ENCODE assay signal across 8 cellular contexts in the genomic region with DNA sequence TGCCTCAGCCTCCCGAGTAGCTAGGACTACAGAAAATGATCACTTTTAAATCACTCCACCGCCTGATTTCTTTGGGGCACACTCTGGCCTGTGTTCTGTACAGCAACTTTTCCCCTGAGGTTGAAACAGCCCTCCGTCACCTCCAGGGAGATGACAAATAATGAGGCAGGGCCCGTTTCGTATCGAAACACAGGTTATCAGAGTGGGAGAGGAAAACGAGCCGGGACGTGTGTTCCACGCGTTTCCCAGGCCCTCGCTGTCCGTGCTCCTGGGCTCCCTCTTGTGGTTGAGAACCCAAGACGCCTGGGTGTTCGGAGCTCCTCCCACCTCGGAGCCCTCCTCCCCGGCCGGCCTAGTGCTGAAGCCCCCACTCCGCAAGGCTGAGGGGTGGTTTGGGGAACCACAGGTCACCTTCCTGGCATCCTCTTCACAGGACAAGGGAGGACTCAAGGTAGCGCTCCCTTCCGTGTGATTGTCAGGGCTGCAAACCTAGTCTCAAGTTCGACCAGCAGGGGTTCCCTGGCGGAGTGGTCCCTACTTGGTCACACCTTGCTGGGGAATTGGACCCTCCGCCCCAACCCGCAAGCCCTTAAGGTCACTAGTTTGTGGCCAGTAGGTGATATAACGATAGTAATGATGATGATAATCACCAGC. TPM values are rescaled to one million over a fixed set of nuclear protein-coding genes. Genes with fewer than 3 reads are reported as not detected.
DNase-seq lines count a peak whose midpoint lies in the region; ATAC-seq and TF ChIP-seq lines count a peak whose summit lies in the region.

No MANE protein-coding gene starts in this region.

- CTCF ChIA-PET in activated B cell treated with CpG ODN at 0.5 μM for 24 hours (lab: Charles Lee) = interaction anchor here (0.5 to 4.2 kb wide), 12 partner anchors 16 to 655 kb away, joined by 3 to 62 read pairs (median 6); a partner anchor contains a TSS

- intact Hi-C loops in activated B cell treated with CpG ODN at 0.5 μM for 24 hours (cut with micrococcal nuclease) = loop anchor here (1.0 to 2.0 kb wide), 5 partner anchors 77 to 644 kb away; no protein-coding TSS in a partner anchor

- POLR2A ChIA-PET in activated B cell treated with CpG ODN at 0.5 μM for 24 hours (lab: Charles Lee) = interaction anchor here (0.6 kb wide), 1 partner anchor 44 kb away, joined by 3 read pairs; no protein-coding TSS in a partner anchor

- no peaks in the 10 kb centered on the region for H3K36me3 Mint-ChIP-seq in activated B cell treated with CpG ODN at 0.5 μM for 24 hours (ENCODE audit: low read depth)

- no peaks in the 10 kb centered on the region for H3K9me3 Mint-ChIP-seq in activated B cell treated with CpG ODN at 0.5 μM for 24 hours

- H3K27ac ChIP-seq in caudate nucleus (ENCODE audit: low read depth, low read length) = no peak overlapping the region

- DNase-seq in GM04504 (ENCODE audit: low read depth) = peak; percentile 48
- peak; percentile 25 for DNase-seq in NCI-H2107 (lab: John Stamatoyannopoulos, UW)
- DNase-seq in activated B cell treated with CpG ODN at 0.5 μM for 24 hours = peak; percentile 66
- DNase-seq in caudate nucleus (lab: John Stamatoyannopoulos, UW) = peak in 55 of 61 donors; percentile 7 to 75 (median 49)
- peak; percentile 28 for DNase-seq in kidney glomerular epithelial cell (lab: John Stamatoyannopoulos, UW)
- peak; percentile 41 to 65 for DNase-seq in stimulated activated CD4-positive, alpha-beta T cell treated with anti-CD3 and anti-CD28 coated beads, Interleukin-1b, Interleukin-23, amount 100 ng/mL, for 1 hour (ENCODE audit: low read depth in 2 of 2)

- peak; percentile 73 for TF ChIP-seq CTCF in activated B cell treated with CpG ODN at 0.5 μM for 24 hours (IDR thresholded peaks at IDR 0.05)

- ATAC-seq in HG02884 (IDR thresholded peaks at IDR 0.05; ENCODE audit: unreplicated experiment) = peak; percentile 75
- ATAC-seq in activated B cell treated with CpG ODN at 0.5 μM for 24 hours (ENCODE audit: low read depth) = peak; percentile 99
- no peak for ATAC-seq in GM21515 (IDR thresholded peaks at IDR 0.05; ENCODE audit: unreplicated experiment)

- H3K27me3 Mint-ChIP-seq in activated B cell treated with CpG ODN at 0.5 μM for 24 hours = peaks cover 20% of the 10 kb centered on the region

- peaks cover 12% of the 10 kb centered on the region for H3K4me1 Mint-ChIP-seq in activated B cell treated with CpG ODN at 0.5 μM for 24 hours

- peak overlapping the region; percentile 77 for H3K4me3 Mint-ChIP-seq in activated B cell treated with CpG ODN at 0.5 μM for 24 hours

- H3K27ac Mint-ChIP-seq in activated B cell treated with CpG ODN at 0.5 μM for 24 hours = peak overlapping the region; percentile 4

RNA-seq across cellular contexts. Expression of a gene that starts 12.8 kb away (rescaled TPM):
- not detected in 2 replicates for total RNA-seq in activated B cell treated with CpG ODN at 0.5 μM for 24 hours

RNA-seq across cellular contexts. Expression of a gene that starts 30.0 kb away (rescaled TPM):
- total RNA-seq in activated B cell treated with CpG ODN at 0.5 μM for 24 hours = 0.71 and 2.5 TPM in 2 replicates

RNA-seq across cellular contexts. Expression of a gene that starts 46.2 kb away (rescaled TPM):
- 46.8 and 54.1 TPM in 2 replicates for total RNA-seq in activated B cell treated with CpG ODN at 0.5 μM for 24 hours

RNA-seq across cellular contexts. Expression of a gene that starts 48.1 kb away (rescaled TPM):
- not detected in 2 replicates for total RNA-seq in activated B cell treated with CpG ODN at 0.5 μM for 24 hours
